Comparison of ENCODE assay signal across 19 cellular contexts in the genomic region with DNA sequence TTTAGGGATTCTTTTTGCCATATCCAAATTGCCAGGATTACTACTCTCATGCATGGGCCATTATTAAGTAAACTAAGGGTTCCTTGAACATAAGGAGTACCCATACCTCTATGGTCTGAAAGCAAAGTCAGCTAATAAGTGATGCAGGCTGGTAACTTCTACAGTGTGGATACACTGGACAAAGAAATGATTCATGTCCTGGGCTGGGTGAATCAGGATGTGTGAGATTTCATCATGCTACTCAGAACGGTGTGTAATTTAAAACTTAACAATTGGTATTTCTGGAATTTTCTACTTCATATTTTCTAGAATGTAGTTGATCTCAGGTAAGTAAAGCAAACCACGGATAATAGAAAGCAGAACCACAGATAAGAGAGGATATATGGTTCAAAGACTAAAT.
DNase-seq lines count a peak whose midpoint lies in the region; ATAC-seq and TF ChIP-seq lines count a peak whose summit lies in the region.
"Had no signal": no experiment of that assay in that cellular context is flagged by ENCODE, and none has a peak within 500 bp of the region (broad histone marks: within the 10 kb centered on the region; RNA-seq: fewer than 3 reads in every experiment).

No MANE protein-coding gene starts in this region.

- H3K27ac ChIP-seq in epithelial cell of prostate, result peak overlapping the region; percentile 65
- H3K27ac ChIP-seq: SK-N-MC, uterus, WERI-Rb-1 had no signal

- ATAC-seq in HG03045 (IDR thresholded peaks at IDR 0.05; ENCODE audit: unreplicated experiment) (no peak), sciatic nerve (no peak)
- ATAC-seq in activated naive CD4-positive, alpha-beta T cell treated with anti-CD3 and anti-CD28 coated beads, Interleukin-2, amount 50 U/mL, for 72 hours, result no peak
- ATAC-seq: naive thymus-derived CD4-positive, alpha-beta T cell had no signal

- BruUV-seq in Calu3 (replicated peaks; lab: Mats Ljungman, UMichigan), result no TSS peak

- H3K9me3 Mint-ChIP-seq in Calu3 (ENCODE audit: low read depth, unreplicated experiment), result peaks cover 18% of the 10 kb centered on the region
- peaks cover 6% of the 10 kb centered on the region in 2 donors for H3K9me3 Mint-ChIP-seq in activated naive CD4-positive, alpha-beta T cell treated with anti-CD3 and anti-CD28 coated beads, Interleukin-2, amount 50 U/mL, for 72 hours

- peaks cover 33% of the 10 kb centered on the region for H3K4me1 Mint-ChIP-seq in Calu3 (ENCODE audit: low read depth, unreplicated experiment)
- H3K4me1 Mint-ChIP-seq: activated naive CD4-positive, alpha-beta T cell treated with anti-CD3 and anti-CD28 coated beads, Interleukin-2, amount 50 U/mL, for 24 hours; naive thymus-derived CD4-positive, alpha-beta T cell had no signal

- DNase-seq in Calu3, result peak; percentile 20
- peak; percentile 23 for DNase-seq in RPMI7951 (ENCODE audit: low read depth)
- DNase-seq in epithelial cell of prostate (ENCODE audit: low read depth, low spot score), result peak; percentile 18
- peak; percentile 40 for DNase-seq in pulmonary artery endothelial cell (ENCODE audit: low read depth, low spot score)
- no peak for DNase-seq in NCI-H774 (lab: John Stamatoyannopoulos, UW)
- no peak for DNase-seq in sciatic nerve (ENCODE audit: low spot score)
- no peak for DNase-seq in activated naive CD4-positive, alpha-beta T cell treated with anti-CD3 and anti-CD28 coated beads, Interleukin-2, amount 50 U/mL, for 72 hours (ENCODE audit: low spot score in 2 of 2)
- DNase-seq: CD4-positive, alpha-beta T cell; GF-D8; H9; naive thymus-derived CD4-positive, alpha-beta T cell; NK-92 treated with Interleukin-12 subunit alpha and Interleukin-12 subunit beta, amount 100 ng/mL, for 24 hours; stimulated activated CD4-positive, alpha-beta T cell treated with anti-CD3 and anti-CD28 coated beads, Interleukin-2, amount 100 ng/mL, for 48 hours; uterus; WERI-Rb-1 had no signal

- TF ChIP-seq CTCF in Calu3 (IDR thresholded peaks at IDR 0.05; ENCODE audit: unreplicated experiment), result no peak

- CTCF ChIA-PET in Calu3 (lab: Charles Lee), result no interaction called here

- no peaks in the 10 kb centered on the region for H3K27me3 Mint-ChIP-seq in Calu3 (ENCODE audit: unreplicated experiment)
- H3K27me3 Mint-ChIP-seq: dendritic cell treated with granulocyte-macrophage colony-stimulating factor and Interleukin-4, amounts not matched to agents 40 ng/mL and 50 ng/mL, for 4 days had no signal

- H3K4me3 Mint-ChIP-seq in Calu3 (ENCODE audit: low read depth, unreplicated experiment), result no peak overlapping the region
- H3K4me3 Mint-ChIP-seq: activated naive CD4-positive, alpha-beta T cell treated with anti-CD3 and anti-CD28 coated beads, Interleukin-2, amount 50 U/mL, for 24 hours; CD4-positive, alpha-beta T cell; dendritic cell treated with granulocyte-macrophage colony-stimulating factor and Interleukin-4, amounts not matched to agents 40 ng/mL and 50 ng/mL, for 4 days; H9; naive thymus-derived CD4-positive, alpha-beta T cell had no signal

- intact Hi-C loops in Calu3 (cut with micrococcal nuclease; ENCODE audit: unreplicated experiment), result loop anchor here (10.0 kb wide), 1 partner anchor 382 kb away; no protein-coding TSS in a partner anchor
- intact Hi-C loops in sciatic nerve (cut with DNase I), result no loop called here

- H3K36me3 Mint-ChIP-seq in Calu3 (ENCODE audit: insufficient read depth, unreplicated experiment), result peaks cover 7% of the 10 kb centered on the region
- no peaks in the 10 kb centered on the region for H3K36me3 Mint-ChIP-seq in activated naive CD4-positive, alpha-beta T cell treated with anti-CD3 and anti-CD28 coated beads, Interleukin-2, amount 50 U/mL, for 72 hours
- H3K36me3 Mint-ChIP-seq: activated naive CD4-positive, alpha-beta T cell treated with anti-CD3 and anti-CD28 coated beads, Interleukin-2, amount 50 U/mL, for 24 hours; naive thymus-derived CD4-positive, alpha-beta T cell had no signal

- H3K27ac Mint-ChIP-seq in Calu3 (ENCODE audit: unreplicated experiment), result peak overlapping the region; percentile 84
- no peak overlapping the region for H3K27ac Mint-ChIP-seq in activated naive CD4-positive, alpha-beta T cell treated with anti-CD3 and anti-CD28 coated beads, Interleukin-2, amount 50 U/mL, for 72 hours
- H3K27ac Mint-ChIP-seq: activated naive CD4-positive, alpha-beta T cell treated with anti-CD3 and anti-CD28 coated beads, Interleukin-2, amount 50 U/mL, for 24 hours; CD4-positive, alpha-beta T cell; dendritic cell treated with granulocyte-macrophage colony-stimulating factor and Interleukin-4, amounts not matched to agents 40 ng/mL and 50 ng/mL, for 4 days; H9; naive thymus-derived CD4-positive, alpha-beta T cell had no signal

Comparison
In these comparisons a context has a peak if more than half of its experiments do, and no peak if none do; other contexts are left out.
1. DNase-seq: peak in Calu3 (single experiment), RPMI7951 (single experiment), epithelial cell of prostate (single experiment) and pulmonary artery endothelial cell (single experiment); none in NCI-H774 (single experiment), sciatic nerve (single experiment) and activated naive CD4-positive, alpha-beta T cell treated with anti-CD3 and anti-CD28 coated beads, Interleukin-2, amount 50 U/mL, for 72 hours (0 of 2).